Comparison of ENCODE assay signal across 16 cellular contexts in genomic region chr1:29213055-29213454, GRCh38.
DNase-seq lines count a peak whose midpoint lies in the region; ATAC-seq and TF ChIP-seq lines count a peak whose summit lies in the region.
"Had no signal": no experiment of that assay in that cellular context is flagged by ENCODE, and none has a peak within 500 bp of the region (broad histone marks: within the 10 kb centered on the region; RNA-seq: fewer than 3 reads in every experiment).

No MANE protein-coding gene starts in this region.

- in situ Hi-C loops in brain microvascular endothelial cell (cut with HindIII; ENCODE audit: low pct_ligation_motif_present, low sequenced_read_pairs) = no loop called here

- ATAC-seq in HG03097 (IDR thresholded peaks at IDR 0.05; ENCODE audit: low FRiP score, unreplicated experiment) = no peak
- ATAC-seq in GM19395 (IDR thresholded peaks at IDR 0.05; ENCODE audit: unreplicated experiment) = no peak
- ATAC-seq: HepG2 had no signal

- TF ChIP-seq CTCF in brain microvascular endothelial cell (IDR thresholded peaks at IDR 0.05; ENCODE audit: low read depth, low read length, missing control alignments) = no peak

- peaks cover 21% of the 10 kb centered on the region for H3K36me3 ChIP-seq in brain microvascular endothelial cell (replicated peaks)

- intact Hi-C loops in head of caudate nucleus (cut with DNase I) = no loop called here

- DNase-seq in DMS79 (lab: John Stamatoyannopoulos, UW) (peak; percentile 99), NCI-H128 (lab: John Stamatoyannopoulos, UW; ENCODE audit: unreplicated experiment) (peak; percentile 44), NCI-H2227 treated with DMSO at 0.1 percent for 48 hours (lab: John Stamatoyannopoulos, UW) (peak; percentile 69), head of caudate nucleus (peak; percentile 27 to 92 (median 68)), brain microvascular endothelial cell (no peak)
- DNase-seq: ACHN; Calu3; CD4-positive, alpha-beta T cell; NCI-H1092; NCI-H187 treated with DMSO at 0.1 percent for 48 hours; OCI-M1 had no signal

- no peaks in the 10 kb centered on the region for H3K27me3 ChIP-seq in brain microvascular endothelial cell (replicated peaks)

- no peak overlapping the region for H3K4me3 ChIP-seq in brain microvascular endothelial cell (ENCODE audit: low read depth, low read length)

- H3K27ac ChIP-seq in brain microvascular endothelial cell = no peak overlapping the region
- H3K27ac ChIP-seq: KMS-11, RWPE1 had no signal
